9 cellular contexts compared by ENCODE assay signal in genomic region chr2:237860273-237860935, GRCh38. TPM values are rescaled to one million over a fixed set of nuclear protein-coding genes. Genes with fewer than 3 reads are reported as not detected.
DNase-seq lines count a peak whose midpoint lies in the region; ATAC-seq and TF ChIP-seq lines count a peak whose summit lies in the region.
"Had no signal": no experiment of that assay in that cellular context is flagged by ENCODE, and none has a peak within 500 bp of the region (broad histone marks: within the 10 kb centered on the region; RNA-seq: fewer than 3 reads in every experiment).

No MANE protein-coding gene starts in this region.

- peak; percentile 17 to 26 (median 19) for ATAC-seq in psoas muscle
- ATAC-seq in GM18505 (IDR thresholded peaks at IDR 0.05; ENCODE audit: unreplicated experiment) = no peak
- ATAC-seq in GM21447 (IDR thresholded peaks at IDR 0.05; ENCODE audit: unreplicated experiment) = no peak

- CTCF ChIA-PET in GM10248 (lab: Yijun Ruan, JAX) = interaction anchor here (1.4 kb wide), 1 partner anchor 248 kb away, joined by 3 read pairs; no protein-coding TSS in a partner anchor

- DNase-seq in GM10248 (ENCODE audit: extremely low spot score) = peak; percentile 10
- peak; percentile 9 for DNase-seq in SW480 (ENCODE audit: low spot score)
- peak; percentile 40 for DNase-seq in globus pallidus (ENCODE audit: low spot score)
- DNase-seq in psoas muscle = peak in 1 of 2 donors; percentile 23
- no peak for DNase-seq in stimulated activated CD4-positive, alpha-beta T cell treated with anti-CD3 and anti-CD28 coated beads, Interleukin-15, amount 100 ng/mL, for 24 hours
- DNase-seq in NCI-H69 (lab: John Stamatoyannopoulos, UW) = no peak

- TF ChIP-seq CTCF in GM10248 (IDR thresholded peaks at IDR 0.05; ENCODE audit: control extremely low read depth, extremely low read depth, low read depth, missing control alignments) = no peak
- no peak for TF ChIP-seq CTCF in psoas muscle (IDR thresholded peaks at IDR 0.05)

- H3K4me1 ChIP-seq in psoas muscle = peaks cover 37% of the 10 kb centered on the region

- peak overlapping the region; percentile 93 for H3K27ac ChIP-seq in psoas muscle

- H3K4me3 ChIP-seq in psoas muscle = peak overlapping the region; percentile 83

- peaks cover 0 to 2% (median 0%) of the 10 kb centered on the region in 3 donors for H3K27me3 ChIP-seq in psoas muscle (ENCODE audit: insufficient read depth in 3 of 3, low read length in 2 of 3)

- WGBS in psoas muscle, 3 donors = 34 to 52% (median 40%) methylated on average over 22 of the region's 22 CpGs

- intact Hi-C loops in psoas muscle (cut with DNase I) = loop anchor here (5.0 to 10.0 kb wide), 2 partner anchors 37 to 274 kb away; partner anchors contain the start of gene KLHL30 (in 1 of the 2)

- H3K9me3 ChIP-seq in psoas muscle = no peaks in the 10 kb centered on the region

- POLR2A ChIA-PET in GM10248 (lab: Yijun Ruan, JAX) = no interaction called here

- no peaks in the 10 kb centered on the region for H3K36me3 ChIP-seq in psoas muscle (ENCODE audit: insufficient read depth in 1 of 2, low read depth in 1 of 2)

- no peak for TF ChIP-seq POLR2A in GM18505 (IDR thresholded peaks at IDR 0.05; ENCODE audit: borderline replicate concordance, extremely low read depth, insufficient read depth, insufficient read length)

RNA-seq across cellular contexts. Expression of gene RAMP1, which starts 1.0 kb away (rescaled TPM):
- total RNA-seq in psoas muscle = 100 to 1,000 TPM in 1 of 4 donors, 10 to 100 TPM in 3; 32.8 to 105 (median 91.2) TPM
- polyA plus RNA-seq in psoas muscle = 100 to 1,000 TPM in 2 of 3 donors, 10 to 100 TPM in 1; 86.5 to 367 (median 303) TPM
- total RNA-seq: lung microvascular endothelial cell had no signal

Comparison
In these comparisons a context has a peak if more than half of its experiments do, and no peak if none do; other contexts are left out.
1. DNase-seq: peak in GM10248 (single experiment), SW480 (single experiment) and globus pallidus (single experiment); none in stimulated activated CD4-positive, alpha-beta T cell treated with anti-CD3 and anti-CD28 coated beads, Interleukin-15, amount 100 ng/mL, for 24 hours (single experiment) and NCI-H69 (single experiment).
2. ATAC-seq: peak in psoas muscle (4 of 4); none in GM18505 (single experiment) and GM21447 (single experiment).